18 cellular contexts compared by ENCODE assay signal in the genomic region with DNA sequence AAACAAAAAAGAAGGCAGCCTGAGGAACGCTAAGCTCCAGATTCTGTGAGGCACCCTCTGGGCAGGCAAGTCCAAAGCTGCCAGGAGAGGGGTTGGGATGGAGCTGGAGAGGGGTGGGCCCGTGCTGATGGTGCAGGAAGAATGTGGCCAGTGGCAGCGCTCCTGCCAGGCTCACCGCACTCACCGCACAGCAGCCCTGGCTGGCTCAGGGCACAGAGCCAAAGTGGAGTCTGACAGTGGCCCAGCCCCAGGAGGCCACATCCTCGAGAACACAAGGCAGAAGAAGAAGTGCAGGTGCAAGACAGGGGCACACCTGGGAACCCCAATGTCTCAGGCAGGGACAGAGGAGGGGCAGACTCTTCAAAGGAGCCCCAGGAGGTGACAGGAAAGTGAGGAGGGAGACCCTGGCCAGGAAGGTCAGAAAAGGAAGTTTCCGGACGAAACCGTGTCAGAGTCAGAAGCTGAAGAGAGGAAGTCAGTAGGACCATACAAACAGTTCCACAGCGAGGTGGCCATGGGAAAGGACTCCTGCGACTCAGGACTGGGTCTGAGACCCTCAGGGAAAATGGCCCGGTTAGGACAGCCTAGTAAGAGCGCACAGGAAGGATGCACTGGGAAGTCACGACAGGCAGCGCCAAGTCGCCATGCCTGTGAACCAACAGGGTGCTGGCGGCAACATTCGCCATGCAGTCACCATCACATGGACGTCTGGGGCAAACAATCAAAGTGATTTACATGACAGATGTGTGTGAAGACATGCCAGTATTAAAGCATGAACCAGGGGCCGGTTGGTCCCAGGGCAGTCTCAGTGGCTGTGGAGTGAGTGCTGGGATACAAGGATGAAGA. TPM values are rescaled to one million over a fixed set of nuclear protein-coding genes. Genes with fewer than 3 reads are reported as not detected.
DNase-seq lines count a peak whose midpoint lies in the region; ATAC-seq and TF ChIP-seq lines count a peak whose summit lies in the region.
"Had no signal": no experiment of that assay in that cellular context is flagged by ENCODE, and none has a peak within 500 bp of the region (broad histone marks: within the 10 kb centered on the region; RNA-seq: fewer than 3 reads in every experiment).

No MANE protein-coding gene starts in this region.

- ATAC-seq in lung (ENCODE audit: insufficient read depth, low FRiP score), result no peak

- no peak for TF ChIP-seq POLR2A in breast epithelium (IDR thresholded peaks at IDR 0.05)

- no peaks in the 10 kb centered on the region for H4K20me1 ChIP-seq in mammary epithelial cell (ENCODE audit: insufficient read depth, low read length)

- H3K4me3 ChIP-seq in breast epithelium (no peak overlapping the region), mammary epithelial cell (replicated peaks in 1 of 3; ENCODE audit: insufficient read depth in 1 of 3, low read depth in 2 of 3, low read length in 3 of 3) (no peak overlapping the region), lung (no peak overlapping the region)
- H3K4me3 ChIP-seq: cardiac muscle cell, testis had no signal

- H3K9ac ChIP-seq in mammary epithelial cell (ENCODE audit: insufficient read depth, low read length), result no peak overlapping the region

- dilution Hi-C loops in mammary epithelial cell (cut with HindIII; ENCODE audit: low sequenced_read_pairs), result no loop called here

- H3K27me3 ChIP-seq in breast epithelium (no peaks in the 10 kb centered on the region), mammary epithelial cell (ENCODE audit: insufficient read depth, low read length) (peaks cover 2% of the 10 kb centered on the region), lung (ENCODE audit: control insufficient read depth, insufficient read depth) (no peaks in the 10 kb centered on the region)
- H3K27me3 ChIP-seq: cardiac muscle cell, testis had no signal

- BruUV-seq in mammary epithelial cell (replicated peaks; lab: Mats Ljungman, UMichigan), result no TSS peak

- in situ Hi-C loops in mammary epithelial cell (cut with MboI; ENCODE audit: low sequenced_read_pairs in 2 of 2), result no loop called here

- H3K36me3 ChIP-seq in breast epithelium, result no peaks in the 10 kb centered on the region
- H3K36me3 ChIP-seq in mammary epithelial cell (ENCODE audit: insufficient read depth, low read length), result no peaks in the 10 kb centered on the region
- H3K36me3 ChIP-seq in lung (ENCODE audit: control insufficient read depth in 2 of 2, insufficient read depth in 2 of 2, low read length in 2 of 2), result no peaks in the 10 kb centered on the region
- H3K36me3 ChIP-seq: cardiac muscle cell had no signal

- H3K79me2 ChIP-seq in mammary epithelial cell (ENCODE audit: insufficient read depth, low read length), result no peaks in the 10 kb centered on the region

- no peaks in the 10 kb centered on the region for H3K36me3 Mint-ChIP-seq in type B pancreatic cell
- H3K36me3 Mint-ChIP-seq: activated naive CD4-positive, alpha-beta T cell treated with anti-CD3 and anti-CD28 coated beads, Interleukin-2, amount 50 U/mL, for 24 hours; CD4-positive, alpha-beta memory T cell; immature natural killer cell had no signal

- peak overlapping the region; percentile 50 for H3K27ac Mint-ChIP-seq in type B pancreatic cell
- H3K27ac Mint-ChIP-seq: activated CD4-positive, alpha-beta T cell treated with anti-CD3 and anti-CD28 coated beads, Interleukin-2, amount 10 ng/mL, durations not matched to agents 24 days and 14 days; activated naive CD4-positive, alpha-beta T cell treated with anti-CD3 and anti-CD28 coated beads, Interleukin-2, amount 50 U/mL, for 24 hours had no signal

- DNase-seq in breast epithelium (ENCODE audit: low spot score in 2 of 2), result no peak
- no peak for DNase-seq in mammary epithelial cell
- DNase-seq in lung (ENCODE audit: low spot score), result no peak
- no peak for DNase-seq in type B pancreatic cell (ENCODE audit: extremely low spot score, unreplicated experiment)
- no peak for DNase-seq in NCI-H2171 (lab: John Stamatoyannopoulos, UW)
- no peak for DNase-seq in HT-29 (ENCODE audit: low spot score)
- no peak for DNase-seq in cortex of kidney (lab: John Stamatoyannopoulos, UW)
- DNase-seq: CD4-positive, alpha-beta memory T cell; immature natural killer cell; stimulated activated CD4-positive, alpha-beta T cell treated with anti-CD3 and anti-CD28 coated beads, Interleukin-15, amount 100 ng/mL, for 24 hours; T1000; testis had no signal

- H2AFZ ChIP-seq in mammary epithelial cell (ENCODE audit: low read depth, low read length), result no peak overlapping the region

- H3K4me2 ChIP-seq in mammary epithelial cell (ENCODE audit: insufficient read depth, low read depth, low read length), result no peak overlapping the region

- peaks cover 16% of the 10 kb centered on the region for H3K4me1 Mint-ChIP-seq in type B pancreatic cell (ENCODE audit: unreplicated experiment)
- H3K4me1 Mint-ChIP-seq: activated naive CD4-positive, alpha-beta T cell treated with anti-CD3 and anti-CD28 coated beads, Interleukin-2, amount 50 U/mL, for 24 hours; CD4-positive, alpha-beta memory T cell had no signal

- no peaks in the 10 kb centered on the region for H3K9me3 ChIP-seq in breast epithelium
- H3K9me3 ChIP-seq in mammary epithelial cell (replicated peaks; ENCODE audit: insufficient read depth, low read length), result no peaks in the 10 kb centered on the region
- H3K9me3 ChIP-seq in lung (ENCODE audit: control insufficient read depth in 2 of 2, insufficient read depth in 1 of 2, low read length in 1 of 2), result no peaks in the 10 kb centered on the region
- H3K9me3 ChIP-seq: testis had no signal

- H3K9me3 Mint-ChIP-seq in type B pancreatic cell, result no peaks in the 10 kb centered on the region
- H3K9me3 Mint-ChIP-seq: activated CD4-positive, alpha-beta T cell treated with anti-CD3 and anti-CD28 coated beads, Interleukin-2, amount 10 ng/mL, durations not matched to agents 24 days and 14 days; activated naive CD4-positive, alpha-beta T cell treated with anti-CD3 and anti-CD28 coated beads, Interleukin-2, amount 50 U/mL, for 24 hours; immature natural killer cell had no signal

- H3K4me1 ChIP-seq in breast epithelium (peaks cover 0 to 7% of the 10 kb centered on the region in 2 donors), mammary epithelial cell (ENCODE audit: insufficient read depth, low read length) (no peaks in the 10 kb centered on the region), lung (ENCODE audit: control insufficient read depth in 2 of 2, insufficient read depth in 2 of 2, low read length in 2 of 2) (peaks cover 3 to 19% of the 10 kb centered on the region in 2 donors)
- H3K4me1 ChIP-seq: testis had no signal

- peak overlapping the region; percentile 68 to 82 for H3K27ac ChIP-seq in breast epithelium
- H3K27ac ChIP-seq in mammary epithelial cell (ENCODE audit: insufficient read depth, low read depth, low read length), result no peak overlapping the region
- H3K27ac ChIP-seq in angular gyrus (ENCODE audit: low read depth, low read length), result peak overlapping the region; percentile 75
- H3K27ac ChIP-seq in lung (ENCODE audit: low read depth in 1 of 2, low read length in 1 of 2), result peak overlapping the region; percentile 25 to 27
- H3K27ac ChIP-seq: cardiac muscle cell, testis had no signal

- TF ChIP-seq CTCF in breast epithelium (IDR thresholded peaks at IDR 0.05), result no peak
- no peak for TF ChIP-seq CTCF in mammary epithelial cell (conservative IDR thresholded peaks at IDR 0.05 in 1 of 2, IDR thresholded peaks at IDR 0.05 in 1 of 2; ENCODE audit: extremely low read depth in 1 of 2, insufficient read depth in 1 of 2, low read depth in 1 of 2, low read length in 2 of 2)
- no peak for TF ChIP-seq CTCF in lung (IDR thresholded peaks at IDR 0.05; ENCODE audit: control extremely low read depth, extremely low read depth)
- no peak for TF ChIP-seq CTCF in type B pancreatic cell (conservative IDR thresholded peaks at IDR 0.05)

- no peak overlapping the region for H3K4me3 Mint-ChIP-seq in type B pancreatic cell
- H3K4me3 Mint-ChIP-seq: activated CD4-positive, alpha-beta T cell treated with anti-CD3 and anti-CD28 coated beads, Interleukin-2, amount 10 ng/mL, durations not matched to agents 24 days and 14 days; activated naive CD4-positive, alpha-beta T cell treated with anti-CD3 and anti-CD28 coated beads, Interleukin-2, amount 50 U/mL, for 24 hours; CD4-positive, alpha-beta memory T cell; immature natural killer cell had no signal

- H3K27me3 Mint-ChIP-seq in type B pancreatic cell, result no peaks in the 10 kb centered on the region
- H3K27me3 Mint-ChIP-seq: activated CD4-positive, alpha-beta T cell treated with anti-CD3 and anti-CD28 coated beads, Interleukin-2, amount 10 ng/mL, durations not matched to agents 24 days and 14 days had no signal

- 88% methylated on average over 13 of the region's 20 CpGs for WGBS in mammary epithelial cell (ENCODE audit: low coverage, missing lambda C conversion rate)
- WGBS in lung, 2 donors, result 64 to 72% methylated on average over 20 of the region's 20 CpGs

- CTCF ChIA-PET in mammary epithelial cell (lab: Charles Lee; ENCODE audit: low non-redundant PET), result no interaction called here

- intact Hi-C loops in breast epithelium (cut with DNase I; ENCODE audit: low total_unique reads) (loop anchor here (5.0 kb wide), 1 partner anchor 800 kb away; no protein-coding TSS in a partner anchor), mammary epithelial cell (cut with micrococcal nuclease) (no loop called here)

RNA-seq across cellular contexts. Expression of gene COBL, which starts 54.4 kb away (rescaled TPM):
- total RNA-seq in breast epithelium (10 to 100 TPM in 2 of 3 donors, 1 to 10 TPM in 1; 2.2 to 37.3 (median 16.1) TPM), mammary epithelial cell (1 to 10 TPM in 1 of 2 donors, not detected in 1; 3.0 TPM), lung (10 to 100 TPM; 21.7 to 38.1 TPM), type B pancreatic cell (ENCODE audit: low replicate concordance) (25.7 and 47.1 TPM in 2 replicates)
- polyA plus RNA-seq in mammary epithelial cell (0.11 TPM), lung (1 to 10 TPM; 6.3 to 8.3 TPM)
- not detected for polyA minus RNA-seq in mammary epithelial cell
- total RNA-seq in HT-29 (2014; rRNA removed; shearing (Covaris generic)), result 7.6 and 8.6 TPM in 2 replicates
- total RNA-seq: activated CD4-positive, alpha-beta T cell treated with anti-CD3 and anti-CD28 coated beads, Interleukin-2, amount 10 ng/mL, durations not matched to agents 24 days and 14 days; CD4-positive, alpha-beta memory T cell; glomerular endothelial cell; pulmonary artery endothelial cell had no signal
- polyA plus RNA-seq: CD4-positive, alpha-beta memory T cell; immature natural killer cell had no signal
